Comparison of ENCODE assay signal across 20 cellular contexts in genomic region chr2:144528108-144528507, GRCh38.
"Had no signal": no experiment of that assay in that cellular context is flagged by ENCODE, and none has a peak within 500 bp of the region (broad histone marks: within the 10 kb centered on the region; RNA-seq: fewer than 3 reads in every experiment).

No MANE protein-coding gene starts in this region.

- H3K4me3 ChIP-seq: cardiac muscle cell, hepatocyte, mucosa of descending colon, neural progenitor cell, ovary, right atrium auricular region, thyroid gland had no signal

- H3K4me3 Mint-ChIP-seq: natural killer cell; neural progenitor cell; stimulated activated effector memory CD8-positive, alpha-beta T cell treated with anti-CD3 and anti-CD28 coated beads, Interleukin-12 subunit alpha, Interleukin-12 subunit beta, amount 100 ng/mL, for 72 hours had no signal

- H3K27ac ChIP-seq: cardiac muscle cell, hepatocyte, neural progenitor cell, thyroid gland had no signal

- DNase-seq: cerebellar nuclear complex; dermis blood vessel endothelial cell; foreskin melanocyte; head of caudate nucleus; kidney; left colon; mammary epithelial cell; mucosa of descending colon; natural killer cell; nucleus accumbens; ovary; stimulated activated CD4-positive, alpha-beta T cell treated with anti-CD3 and anti-CD28 coated beads, Interleukin-4, amount 100 ng/mL, for 1 hour; stimulated activated CD8-positive, alpha-beta memory T cell treated with anti-CD3 and anti-CD28 coated beads, Interleukin-4, amount 100 ng/mL, for 48 hours; stimulated activated naive CD8-positive, alpha-beta T cell treated with anti-CD3 and anti-CD28 coated beads, Interleukin-15, Interleukin-2, amounts not matched to agents 100 U/mL and 50 U/mL, for 24 hours; thyroid gland had no signal

- H3K36me3 ChIP-seq: cardiac muscle cell, neural progenitor cell, ovary, right atrium auricular region, thyroid gland had no signal

- ATAC-seq: left colon; mucosa of descending colon; natural killer cell; stimulated activated effector memory CD8-positive, alpha-beta T cell treated with anti-CD3 and anti-CD28 coated beads, Interleukin-12 subunit alpha, Interleukin-12 subunit beta, amount 100 ng/mL, for 72 hours; stimulated activated naive CD8-positive, alpha-beta T cell treated with anti-CD3 and anti-CD28 coated beads, Interleukin-15, Interleukin-2, amounts not matched to agents 100 U/mL and 50 U/mL, for 24 hours had no signal

- H3K9me3 ChIP-seq: mucosa of descending colon, ovary, right atrium auricular region, thyroid gland had no signal

- H3K27me3 ChIP-seq: cardiac muscle cell, neural progenitor cell, ovary, right atrium auricular region, thyroid gland had no signal

- H3K27ac Mint-ChIP-seq: natural killer cell; neural progenitor cell; stimulated activated effector memory CD8-positive, alpha-beta T cell treated with anti-CD3 and anti-CD28 coated beads, Interleukin-12 subunit alpha, Interleukin-12 subunit beta, amount 100 ng/mL, for 72 hours had no signal

- H3K9ac ChIP-seq: neural progenitor cell had no signal

- H3K36me3 Mint-ChIP-seq: natural killer cell; neural progenitor cell; stimulated activated effector memory CD8-positive, alpha-beta T cell treated with anti-CD3 and anti-CD28 coated beads, Interleukin-12 subunit alpha, Interleukin-12 subunit beta, amount 100 ng/mL, for 72 hours had no signal
